ENCODE assay signal across 23 cellular contexts in the genomic region with DNA sequence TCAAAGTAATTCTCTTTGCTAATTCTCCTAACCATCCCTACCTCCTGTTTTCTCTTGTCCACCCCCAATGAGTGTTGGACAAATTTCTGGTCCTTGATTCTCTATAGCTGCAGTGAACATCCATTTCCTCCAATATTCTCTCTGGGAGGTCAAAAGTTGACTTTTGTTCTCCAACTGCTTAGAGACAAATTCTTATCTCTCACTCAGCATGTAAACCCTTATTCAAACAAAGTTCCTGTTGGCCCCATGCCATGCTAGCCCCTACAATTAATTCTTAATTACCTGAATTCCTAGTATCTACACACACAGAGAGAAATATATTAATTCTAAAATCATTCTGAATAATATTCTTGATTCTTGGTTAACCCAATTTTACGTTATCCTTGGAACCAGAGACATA.
"Had no signal": no experiment of that assay in that cellular context is flagged by ENCODE, and none has a peak within 500 bp of the region (broad histone marks: within the 10 kb centered on the region; RNA-seq: fewer than 3 reads in every experiment).

No MANE protein-coding gene starts in this region.

- DNase-seq: activated CD4-positive, alpha-beta T cell treated with anti-CD3 and anti-CD28 coated beads, Interleukin-2, amount 10 ng/mL, durations not matched to agents 24 days and 14 days; activated CD4-positive, alpha-beta T cell treated with anti-CD3 and anti-CD28 coated beads, Interleukin-2, amount 50 U/mL, for 48 hours; activated CD8-positive, alpha-beta memory T cell treated with anti-CD3 and anti-CD28 coated beads, Interleukin-2, amount 10 ng/mL, durations not matched to agents 7 days and 5 days; activated effector memory CD4-positive, alpha-beta T cell treated with anti-CD3 and anti-CD28 coated beads, Interleukin-2, amount 50 U/mL, for 16 hours; activated naive CD4-positive, alpha-beta T cell treated with Interleukin-2 at 50 U/mL for 16 hours; activated naive CD8-positive, alpha-beta T cell treated with anti-CD3 and anti-CD28 coated beads, Interleukin-2, amount 50 U/mL, for 24 hours; activated T-cell treated with anti-CD3 and anti-CD28 coated beads, Interleukin-2, amount 50 U/mL, for 4 hours; amniotic stem cell; body of pancreas; central memory CD4-positive, alpha-beta T cell; Kasumi-1; KBM-7; NCI-H1092; NCI-H1417; NCI-H1694 treated with DMSO at 0.1 percent for 48 hours; NCI-H2029 treated with DMSO at 0.1 percent for 48 hours; NCI-H446; NCI-H524; NCI-H82; Peyer's patch; SHP77; SW 1271; WERI-Rb-1 had no signal
